Comparison of ENCODE assay signal across 8 cellular contexts in the genomic region with DNA sequence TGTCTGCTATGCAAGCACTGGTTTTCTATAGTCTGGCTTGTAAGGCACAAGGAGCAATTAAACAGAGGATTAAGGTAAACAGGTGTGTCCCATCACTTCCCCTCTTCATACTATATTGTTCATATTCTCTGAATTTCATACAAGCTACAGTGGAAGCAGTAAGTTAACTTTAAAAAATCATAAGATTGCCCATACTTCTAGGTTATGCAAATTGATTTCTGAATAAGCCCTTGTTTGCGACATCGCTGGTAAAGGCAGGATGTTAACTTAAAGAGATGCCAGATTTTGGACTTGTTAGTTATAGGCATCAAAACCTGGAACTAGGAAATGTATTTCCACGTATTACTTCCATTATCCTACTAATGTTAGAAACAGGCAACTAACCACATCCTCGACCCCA. TPM values are rescaled to one million over a fixed set of nuclear protein-coding genes. Genes with fewer than 3 reads are reported as not detected.
DNase-seq lines count a peak whose midpoint lies in the region; ATAC-seq and TF ChIP-seq lines count a peak whose summit lies in the region.

No MANE protein-coding gene starts in this region.

- no peaks in the 10 kb centered on the region for H3K27me3 Mint-ChIP-seq in activated naive CD4-positive, alpha-beta T cell treated with anti-CD3 and anti-CD28 coated beads for 36 hours (ENCODE audit: low read depth)
- H3K27me3 Mint-ChIP-seq in activated T-helper 2 cell treated with anti-CD3 and anti-CD28 coated beads, Interferon-gamma antibody, Interleukin-2, Interleukin-4, amounts not matched to agents 10 μg/mL and 5 μg/mL and 100 μg/mL, durations not matched to agents 14 hours and 24 hours and 36 hours (ENCODE audit: low read depth) = no peaks in the 10 kb centered on the region

- TF ChIP-seq RAD21 in liver (IDR thresholded peaks at IDR 0.05) = no peak

- peaks cover 22% of the 10 kb centered on the region for H3K36me3 Mint-ChIP-seq in activated naive CD4-positive, alpha-beta T cell treated with anti-CD3 and anti-CD28 coated beads for 36 hours (ENCODE audit: low read depth)
- peaks cover 12% of the 10 kb centered on the region for H3K36me3 Mint-ChIP-seq in activated T-helper 2 cell treated with anti-CD3 and anti-CD28 coated beads, Interferon-gamma antibody, Interleukin-2, Interleukin-4, amounts not matched to agents 10 μg/mL and 5 μg/mL and 100 μg/mL, durations not matched to agents 14 hours and 24 hours and 36 hours (ENCODE audit: low read depth)

- H3K4me3 ChIP-seq in liver (ENCODE audit: low read depth in 1 of 3, low read length in 3 of 3) (peak overlapping the region; percentile 65 to 80 (median 78)), tibial nerve (peak overlapping the region; percentile 49 to 80 (median 70))

- H3K27ac ChIP-seq in liver (ENCODE audit: low read depth in 1 of 2, low read length in 2 of 2) = peak overlapping the region; percentile 97 to 99
- peak overlapping the region in 1 of 4 donors; percentile 82 for H3K27ac ChIP-seq in tibial nerve

- no peak for DNase-seq in activated naive CD4-positive, alpha-beta T cell treated with anti-CD3 and anti-CD28 coated beads for 36 hours
- no peak for DNase-seq in activated naive CD4-positive, alpha-beta T cell treated with anti-CD3 and anti-CD28 coated beads, Interleukin-2, amount 50 U/mL, for 16 hours
- DNase-seq in activated T-helper 2 cell treated with anti-CD3 and anti-CD28 coated beads, Interferon-gamma antibody, Interleukin-2, Interleukin-4, amounts not matched to agents 10 μg/mL and 5 μg/mL and 100 μg/mL, durations not matched to agents 14 hours and 24 hours and 36 hours (ENCODE audit: low spot score) = no peak
- DNase-seq in tibial nerve (ENCODE audit: low spot score in 2 of 2) = no peak
- DNase-seq in DMS79 (lab: John Stamatoyannopoulos, UW) = no peak
- no peak for DNase-seq in GF-D8 (lab: John Stamatoyannopoulos, UW)

- TF ChIP-seq POLR2A in tibial nerve (IDR thresholded peaks at IDR 0.05) = no peak

- CTCF ChIA-PET in activated naive CD4-positive, alpha-beta T cell treated with anti-CD3 and anti-CD28 coated beads for 36 hours (lab: Charles Lee) = interaction anchor here (1.0 to 5.6 kb wide), 17 partner anchors 10 to 179 kb away, joined by 3 to 30 read pairs (median 4); no protein-coding TSS in a partner anchor

- WGBS in liver = 44% methylated on average over 4 of the region's 4 CpGs
- WGBS in tibial nerve, 2 donors = 26 to 27% methylated on average over 4 of the region's 4 CpGs

- H3K36me3 ChIP-seq in liver (ENCODE audit: control insufficient read depth in 4 of 4, insufficient read depth in 3 of 4, low read depth in 1 of 4, low read length in 3 of 4) (no peaks in the 10 kb centered on the region), tibial nerve (no peaks in the 10 kb centered on the region)

- H3K27ac Mint-ChIP-seq in activated naive CD4-positive, alpha-beta T cell treated with anti-CD3 and anti-CD28 coated beads for 36 hours = peak overlapping the region; percentile 37
- peak overlapping the region; percentile 82 for H3K27ac Mint-ChIP-seq in activated T-helper 2 cell treated with anti-CD3 and anti-CD28 coated beads, Interferon-gamma antibody, Interleukin-2, Interleukin-4, amounts not matched to agents 10 μg/mL and 5 μg/mL and 100 μg/mL, durations not matched to agents 14 hours and 24 hours and 36 hours

- H3K9ac ChIP-seq in liver (ENCODE audit: low read depth in 1 of 2, low read length in 2 of 2) = peak overlapping the region in 1 of 2 donors; percentile 77

- no peaks in the 10 kb centered on the region for H3K27me3 ChIP-seq in liver (ENCODE audit: control insufficient read depth in 4 of 4, insufficient read depth in 4 of 4, low read length in 3 of 4)
- no peaks in the 10 kb centered on the region for H3K27me3 ChIP-seq in tibial nerve

- H3K4me3 Mint-ChIP-seq in activated naive CD4-positive, alpha-beta T cell treated with anti-CD3 and anti-CD28 coated beads for 36 hours = peak overlapping the region; percentile 95
- H3K4me3 Mint-ChIP-seq in activated T-helper 2 cell treated with anti-CD3 and anti-CD28 coated beads, Interferon-gamma antibody, Interleukin-2, Interleukin-4, amounts not matched to agents 10 μg/mL and 5 μg/mL and 100 μg/mL, durations not matched to agents 14 hours and 24 hours and 36 hours (ENCODE audit: low read depth) = peak overlapping the region; percentile 82

- H3K9me3 ChIP-seq in liver (ENCODE audit: control insufficient read depth in 4 of 4, low read length in 3 of 4) (no peaks in the 10 kb centered on the region), tibial nerve (no peaks in the 10 kb centered on the region)

- no peak for TF ChIP-seq EP300 in tibial nerve (IDR thresholded peaks at IDR 0.05)

- H3K9me3 Mint-ChIP-seq in activated naive CD4-positive, alpha-beta T cell treated with anti-CD3 and anti-CD28 coated beads for 36 hours = no peaks in the 10 kb centered on the region
- H3K9me3 Mint-ChIP-seq in activated T-helper 2 cell treated with anti-CD3 and anti-CD28 coated beads, Interferon-gamma antibody, Interleukin-2, Interleukin-4, amounts not matched to agents 10 μg/mL and 5 μg/mL and 100 μg/mL, durations not matched to agents 14 hours and 24 hours and 36 hours = no peaks in the 10 kb centered on the region

- no peak for ATAC-seq in GM21825 (IDR thresholded peaks at IDR 0.05; ENCODE audit: unreplicated experiment)

- H3K4me1 Mint-ChIP-seq in activated naive CD4-positive, alpha-beta T cell treated with anti-CD3 and anti-CD28 coated beads for 36 hours (ENCODE audit: low read depth) = peaks cover 24% of the 10 kb centered on the region
- H3K4me1 Mint-ChIP-seq in activated T-helper 2 cell treated with anti-CD3 and anti-CD28 coated beads, Interferon-gamma antibody, Interleukin-2, Interleukin-4, amounts not matched to agents 10 μg/mL and 5 μg/mL and 100 μg/mL, durations not matched to agents 14 hours and 24 hours and 36 hours (ENCODE audit: low read depth) = peaks cover 46% of the 10 kb centered on the region

- TF ChIP-seq CTCF in liver (IDR thresholded peaks at IDR 0.05; ENCODE audit: low read depth, low read length, missing input control) (no peak), tibial nerve (IDR thresholded peaks at IDR 0.05) (no peak)

- H3K4me1 ChIP-seq in liver (ENCODE audit: control insufficient read depth in 4 of 4, insufficient read depth in 4 of 4, low read length in 3 of 4) (peaks cover 4 to 38% (median 27%) of the 10 kb centered on the region in 4 donors), tibial nerve (peaks cover 0 to 39% (median 15%) of the 10 kb centered on the region in 4 donors)

- intact Hi-C loops in activated naive CD4-positive, alpha-beta T cell treated with anti-CD3 and anti-CD28 coated beads for 36 hours (cut with micrococcal nuclease) = loop anchor here (1.0 kb wide), 1 partner anchor 15 kb away; no protein-coding TSS in a partner anchor
- intact Hi-C loops in activated T-helper 2 cell treated with anti-CD3 and anti-CD28 coated beads, Interferon-gamma antibody, Interleukin-2, Interleukin-4, amounts not matched to agents 10 μg/mL and 5 μg/mL and 100 μg/mL, durations not matched to agents 14 hours and 24 hours and 36 hours (cut with micrococcal nuclease) = loop anchor here (2.0 kb wide), 1 partner anchor 14 kb away; no protein-coding TSS in a partner anchor

TF ChIP-seq in liver, 16 proteins besides CTCF, POLR2A, EP300 and RAD21:
- TF ChIP-seq FOXA1 (IDR thresholded peaks at IDR 0.05) (no peak), GABPA (IDR thresholded peaks at IDR 0.05 in 1 of 2, conservative IDR thresholded peaks at IDR 0.05 in 1 of 2) (no peak), EGR1 (IDR thresholded peaks at IDR 0.05; ENCODE audit: low read depth in 2 of 2) (no peak), FOXA2 (IDR thresholded peaks at IDR 0.05) (no peak)
- TF ChIP-seq, protein P1, sequence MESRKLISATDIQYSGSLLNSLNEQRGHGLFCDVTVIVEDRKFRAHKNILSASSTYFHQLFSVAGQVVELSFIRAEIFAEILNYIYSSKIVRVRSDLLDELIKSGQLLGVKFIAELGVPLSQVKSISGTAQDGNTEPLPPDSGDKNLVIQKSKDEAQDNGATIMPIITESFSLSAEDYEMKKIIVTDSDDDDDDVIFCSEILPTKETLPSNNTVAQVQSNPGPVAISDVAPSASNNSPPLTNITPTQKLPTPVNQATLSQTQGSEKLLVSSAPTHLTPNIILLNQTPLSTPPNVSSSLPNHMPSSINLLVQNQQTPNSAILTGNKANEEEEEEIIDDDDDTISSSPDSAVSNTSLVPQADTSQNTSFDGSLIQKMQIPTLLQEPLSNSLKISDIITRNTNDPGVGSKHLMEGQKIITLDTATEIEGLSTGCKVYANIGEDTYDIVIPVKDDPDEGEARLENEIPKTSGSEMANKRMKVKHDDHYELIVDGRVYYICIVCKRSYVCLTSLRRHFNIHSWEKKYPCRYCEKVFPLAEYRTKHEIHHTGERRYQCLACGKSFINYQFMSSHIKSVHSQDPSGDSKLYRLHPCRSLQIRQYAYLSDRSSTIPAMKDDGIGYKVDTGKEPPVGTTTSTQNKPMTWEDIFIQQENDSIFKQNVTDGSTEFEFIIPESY (IDR thresholded peaks at IDR 0.05) = no peak
- TF ChIP-seq, protein P2, sequence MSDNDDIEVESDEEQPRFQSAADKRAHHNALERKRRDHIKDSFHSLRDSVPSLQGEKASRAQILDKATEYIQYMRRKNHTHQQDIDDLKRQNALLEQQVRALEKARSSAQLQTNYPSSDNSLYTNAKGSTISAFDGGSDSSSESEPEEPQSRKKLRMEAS (IDR thresholded peaks at IDR 0.05) = no peak
- TF ChIP-seq, protein P3, sequence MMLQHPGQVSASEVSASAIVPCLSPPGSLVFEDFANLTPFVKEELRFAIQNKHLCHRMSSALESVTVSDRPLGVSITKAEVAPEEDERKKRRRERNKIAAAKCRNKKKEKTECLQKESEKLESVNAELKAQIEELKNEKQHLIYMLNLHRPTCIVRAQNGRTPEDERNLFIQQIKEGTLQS (IDR thresholded peaks at IDR 0.05) = no peak

RNA-seq across cellular contexts. Expression of a gene that starts 1.0 kb away (rescaled TPM):
- total RNA-seq in activated naive CD4-positive, alpha-beta T cell treated with anti-CD3 and anti-CD28 coated beads for 36 hours = 10 to 100 TPM; 37.6 to 41.6 TPM
- 28.1 and 29.7 TPM in 2 replicates for total RNA-seq in activated T-helper 2 cell treated with anti-CD3 and anti-CD28 coated beads, Interferon-gamma antibody, Interleukin-2, Interleukin-4, amounts not matched to agents 10 μg/mL and 5 μg/mL and 100 μg/mL, durations not matched to agents 14 hours and 24 hours and 36 hours
- total RNA-seq in liver = 10 to 100 TPM; 18.7 to 41.3 TPM
- polyA plus RNA-seq in liver = 1 to 10 TPM; 4.9 to 7.2 TPM
- total RNA-seq in tibial nerve = 10 to 100 TPM in 3 of 4 donors, 1 to 10 TPM in 1; 8.7 to 19.9 (median 12.1) TPM
